ENCODE assay signal across 15 cellular contexts in genomic region chr2:121777699-121778058, GRCh38. TPM values are rescaled to one million over a fixed set of nuclear protein-coding genes. Genes with fewer than 3 reads are reported as not detected.
DNase-seq lines count a peak whose midpoint lies in the region; ATAC-seq and TF ChIP-seq lines count a peak whose summit lies in the region.
"Had no signal": no experiment of that assay in that cellular context is flagged by ENCODE, and none has a peak within 500 bp of the region (broad histone marks: within the 10 kb centered on the region; RNA-seq: fewer than 3 reads in every experiment).

No MANE protein-coding gene starts in this region.

- ATAC-seq in activated naive CD8-positive, alpha-beta T cell treated with anti-CD3 and anti-CD28 coated beads, Interleukin-2, amount 50 U/mL, for 24 hours: no peak
- ATAC-seq in GM18867 (IDR thresholded peaks at IDR 0.05; ENCODE audit: unreplicated experiment): no peak

- H3K9me2 ChIP-seq in OCI-LY1 (ENCODE audit: low read depth, low read length): no peaks in the 10 kb centered on the region

- DNase-seq in NCI-H146 (lab: John Stamatoyannopoulos, UW): peak; percentile 11
- DNase-seq in NCI-H146 treated with DMSO at 0.1 percent for 48 hours (lab: John Stamatoyannopoulos, UW; ENCODE audit: unreplicated experiment): no peak
- DNase-seq in dermis blood vessel endothelial cell: peak; percentile 72
- DNase-seq in retinal pigment epithelial cell (ENCODE audit: low read depth): peak; percentile 72
- no peak for DNase-seq in activated naive CD8-positive, alpha-beta T cell treated with anti-CD3 and anti-CD28 coated beads, Interleukin-2, amount 50 U/mL, for 24 hours
- DNase-seq in medulla oblongata (ENCODE audit: extremely low spot score): no peak
- DNase-seq: 8988T; CD4-positive, alpha-beta memory T cell; midbrain; NCI-H526 treated with DMSO at 0.1 percent for 48 hours; stimulated activated CD4-positive, alpha-beta T cell treated with anti-CD3 and anti-CD28 coated beads, Interleukin-15, amount 100 ng/mL, for 24 hours had no signal

- H3K4me2 ChIP-seq in OCI-LY1 (ENCODE audit: low read length): no peak overlapping the region

- H3K36me3 ChIP-seq in OCI-LY1 (ENCODE audit: insufficient read depth, low read length): no peaks in the 10 kb centered on the region
- H3K36me3 ChIP-seq: thoracic aorta had no signal

- H3K9me3 Mint-ChIP-seq in activated naive CD8-positive, alpha-beta T cell treated with anti-CD3 and anti-CD28 coated beads, Interleukin-2, amount 50 U/mL, for 24 hours: no peaks in the 10 kb centered on the region
- H3K9me3 Mint-ChIP-seq: activated naive CD4-positive, alpha-beta T cell treated with anti-CD3 and anti-CD28 coated beads, Interleukin-2, amount 50 U/mL, for 24 hours; CD4-positive, alpha-beta memory T cell had no signal

- no peaks in the 10 kb centered on the region for H3F3A ChIP-seq in OCI-LY1 (ENCODE audit: insufficient read depth, low read length)

- no peak overlapping the region for H2AFZ ChIP-seq in OCI-LY1 (ENCODE audit: low read length)

- H3K79me2 ChIP-seq in OCI-LY1 (ENCODE audit: insufficient read depth, low read length): no peaks in the 10 kb centered on the region

- H3K4me1 ChIP-seq in OCI-LY1 (ENCODE audit: insufficient read depth, low read length, severe bottlenecking): peaks cover 43% of the 10 kb centered on the region

- no peak for TF ChIP-seq CTCF in OCI-LY1 (IDR thresholded peaks at IDR 0.05; ENCODE audit: low read length)
- no peak for TF ChIP-seq CTCF in retinal pigment epithelial cell (conservative IDR thresholded peaks at IDR 0.05; ENCODE audit: low read depth, low read length)

- no peaks in the 10 kb centered on the region for H4K20me1 ChIP-seq in OCI-LY1 (ENCODE audit: insufficient read depth, low read length)

- H3K9me3 ChIP-seq in OCI-LY1 (ENCODE audit: low read length): no peaks in the 10 kb centered on the region
- H3K9me3 ChIP-seq: thoracic aorta had no signal

- no peak overlapping the region for H3K4me3 Mint-ChIP-seq in activated naive CD8-positive, alpha-beta T cell treated with anti-CD3 and anti-CD28 coated beads, Interleukin-2, amount 50 U/mL, for 24 hours
- H3K4me3 Mint-ChIP-seq: activated naive CD4-positive, alpha-beta T cell treated with anti-CD3 and anti-CD28 coated beads, Interleukin-2, amount 50 U/mL, for 24 hours; CD4-positive, alpha-beta memory T cell had no signal

- H3K27ac ChIP-seq in OCI-LY1 (ENCODE audit: low read depth, low read length, poor library complexity, severe bottlenecking): peak overlapping the region; percentile 11
- H3K27ac ChIP-seq: thoracic aorta had no signal

- H3K4me1 Mint-ChIP-seq in activated naive CD8-positive, alpha-beta T cell treated with anti-CD3 and anti-CD28 coated beads, Interleukin-2, amount 50 U/mL, for 24 hours: no peaks in the 10 kb centered on the region
- H3K4me1 Mint-ChIP-seq: activated naive CD4-positive, alpha-beta T cell treated with anti-CD3 and anti-CD28 coated beads, Interleukin-2, amount 50 U/mL, for 24 hours had no signal

- H3K4me3 ChIP-seq in OCI-LY1 (ENCODE audit: low read depth, low read length, poor library complexity, severe bottlenecking) (no peak overlapping the region), retinal pigment epithelial cell (ENCODE audit: low read length) (no peak overlapping the region)
- H3K4me3 ChIP-seq: thoracic aorta had no signal

- peaks cover 1% of the 10 kb centered on the region for H3K27me3 Mint-ChIP-seq in activated naive CD8-positive, alpha-beta T cell treated with anti-CD3 and anti-CD28 coated beads, Interleukin-2, amount 50 U/mL, for 24 hours
- H3K27me3 Mint-ChIP-seq: activated naive CD4-positive, alpha-beta T cell treated with anti-CD3 and anti-CD28 coated beads, Interleukin-2, amount 50 U/mL, for 24 hours had no signal

- no peaks in the 10 kb centered on the region for H3K27me3 ChIP-seq in OCI-LY1 (ENCODE audit: insufficient read depth, low read length)

- no peak overlapping the region for H3K9ac ChIP-seq in OCI-LY1 (ENCODE audit: low read length)

- H3K27ac Mint-ChIP-seq in activated naive CD8-positive, alpha-beta T cell treated with anti-CD3 and anti-CD28 coated beads, Interleukin-2, amount 50 U/mL, for 24 hours: no peak overlapping the region
- H3K27ac Mint-ChIP-seq: activated naive CD4-positive, alpha-beta T cell treated with anti-CD3 and anti-CD28 coated beads, Interleukin-2, amount 50 U/mL, for 24 hours; CD4-positive, alpha-beta memory T cell had no signal

- no peaks in the 10 kb centered on the region for H3K36me3 Mint-ChIP-seq in activated naive CD8-positive, alpha-beta T cell treated with anti-CD3 and anti-CD28 coated beads, Interleukin-2, amount 50 U/mL, for 24 hours (ENCODE audit: low read depth)
- H3K36me3 Mint-ChIP-seq: activated naive CD4-positive, alpha-beta T cell treated with anti-CD3 and anti-CD28 coated beads, Interleukin-2, amount 50 U/mL, for 24 hours had no signal

RNA-seq across cellular contexts. Expression of gene TSN, which starts 22.2 kb away (rescaled TPM):
- total RNA-seq in dermis blood vessel endothelial cell: 105 and 115 TPM in 2 replicates

RNA-seq across cellular contexts. Expression of gene NIFK, which starts 41.0 kb away (rescaled TPM):
- 45.1 and 75.9 TPM in 2 replicates for total RNA-seq in dermis blood vessel endothelial cell

Comparison
In these comparisons a context has a peak if more than half of its experiments do, and no peak if none do; other contexts are left out.
1. DNase-seq: peak in NCI-H146 (single experiment), dermis blood vessel endothelial cell (single experiment) and retinal pigment epithelial cell (single experiment); none in NCI-H146 treated with DMSO at 0.1 percent for 48 hours (single experiment), activated naive CD8-positive, alpha-beta T cell treated with anti-CD3 and anti-CD28 coated beads, Interleukin-2, amount 50 U/mL, for 24 hours (single experiment) and medulla oblongata (single experiment).